ENCODE assay signal across 8 cellular contexts in genomic region chr2:181780159-181781081, GRCh38.
DNase-seq lines count a peak whose midpoint lies in the region; ATAC-seq and TF ChIP-seq lines count a peak whose summit lies in the region.

No MANE protein-coding gene starts in this region.

- H3K4me1 ChIP-seq in left ventricle myocardium inferior (peaks cover 12% of the 10 kb centered on the region), colonic mucosa (no peaks in the 10 kb centered on the region), smooth muscle cell (ENCODE audit: low read depth) (peaks cover 26% of the 10 kb centered on the region)

- peaks cover 14% of the 10 kb centered on the region for H3F3A ChIP-seq in smooth muscle cell (ENCODE audit: low read depth)

- H3K27ac ChIP-seq in left ventricle myocardium inferior (replicated peaks): peak overlapping the region; percentile 16
- peak overlapping the region; percentile 81 for H3K27ac ChIP-seq in colonic mucosa
- H3K27ac ChIP-seq in smooth muscle cell (ENCODE audit: low read depth): peak overlapping the region; percentile 57

- no peak overlapping the region for H3K4me3 ChIP-seq in left ventricle myocardium inferior
- no peak overlapping the region for H3K4me3 ChIP-seq in colonic mucosa
- H3K4me3 ChIP-seq in smooth muscle cell: no peak overlapping the region

- no peak overlapping the region for H2AFZ ChIP-seq in smooth muscle cell (ENCODE audit: low read depth)

- WGBS in smooth muscle cell (ENCODE audit: low lambda C conversion rate): 45% methylated on average over 1 of the region's 1 CpG

- DNase-seq in left ventricle myocardium inferior (no peak), Right ventricle myocardium inferior (ENCODE audit: missing footprints) (no peak), colonic mucosa (no peak), smooth muscle cell (lab: John Stamatoyannopoulos, UW; ENCODE audit: unreplicated experiment) (no peak), NCI-H2196 (lab: John Stamatoyannopoulos, UW; ENCODE audit: unreplicated experiment) (no peak), midbrain (lab: John Stamatoyannopoulos, UW) (no peak)

- no peak for ATAC-seq in Right ventricle myocardium inferior
- ATAC-seq in HG03432 (IDR thresholded peaks at IDR 0.05; ENCODE audit: unreplicated experiment): peak; percentile 75
- ATAC-seq in activated CD4-positive, CD25-positive, alpha-beta regulatory T cell treated with anti-CD3 and anti-CD28 coated beads, Interleukin-2, amount 50 U/mL, for 24 hours: no peak

- no peak for TF ChIP-seq CTCF in left ventricle myocardium inferior (IDR thresholded peaks at IDR 0.05; ENCODE audit: borderline replicate concordance)
- TF ChIP-seq CTCF in colonic mucosa (IDR thresholded peaks at IDR 0.05): no peak
- TF ChIP-seq CTCF in smooth muscle cell (IDR thresholded peaks at IDR 0.05; ENCODE audit: borderline replicate concordance, insufficient read depth, poor library complexity, severe bottlenecking): no peak

- H3K36me3 ChIP-seq in left ventricle myocardium inferior (no peaks in the 10 kb centered on the region), colonic mucosa (no peaks in the 10 kb centered on the region), smooth muscle cell (ENCODE audit: low read depth) (no peaks in the 10 kb centered on the region)

- H3K27me3 ChIP-seq in left ventricle myocardium inferior (ENCODE audit: low read depth) (no peaks in the 10 kb centered on the region), colonic mucosa (no peaks in the 10 kb centered on the region), smooth muscle cell (ENCODE audit: low read depth) (no peaks in the 10 kb centered on the region)

- H3K4me2 ChIP-seq in smooth muscle cell: peak overlapping the region; percentile 43

- intact Hi-C loops in left ventricle myocardium inferior (cut with micrococcal nuclease) (no loop called here), Right ventricle myocardium inferior (cut with DNase I) (no loop called here), colonic mucosa (cut with DNase I) (no loop called here)

- H3K79me2 ChIP-seq in smooth muscle cell (ENCODE audit: low read depth): no peaks in the 10 kb centered on the region

- H3K9me3 ChIP-seq in left ventricle myocardium inferior (replicated peaks) (no peaks in the 10 kb centered on the region), colonic mucosa (no peaks in the 10 kb centered on the region), smooth muscle cell (replicated peaks; ENCODE audit: low read depth) (no peaks in the 10 kb centered on the region)

- H3K9ac ChIP-seq in colonic mucosa (ENCODE audit: low read depth in 2 of 2, low read length in 2 of 2): no peak overlapping the region
- H3K9ac ChIP-seq in smooth muscle cell (ENCODE audit: low read depth): no peak overlapping the region

- no peaks in the 10 kb centered on the region for H4K20me1 ChIP-seq in smooth muscle cell (ENCODE audit: low read depth)

Comparison
In these comparisons a context has a peak if more than half of its experiments do, and no peak if none do; other contexts are left out.
1. H3K27ac ChIP-seq: peak in every context shown above with its lines; median percentile 81 in colonic mucosa; 57 in smooth muscle cell; 16 in left ventricle myocardium inferior.